In the genomic region with DNA sequence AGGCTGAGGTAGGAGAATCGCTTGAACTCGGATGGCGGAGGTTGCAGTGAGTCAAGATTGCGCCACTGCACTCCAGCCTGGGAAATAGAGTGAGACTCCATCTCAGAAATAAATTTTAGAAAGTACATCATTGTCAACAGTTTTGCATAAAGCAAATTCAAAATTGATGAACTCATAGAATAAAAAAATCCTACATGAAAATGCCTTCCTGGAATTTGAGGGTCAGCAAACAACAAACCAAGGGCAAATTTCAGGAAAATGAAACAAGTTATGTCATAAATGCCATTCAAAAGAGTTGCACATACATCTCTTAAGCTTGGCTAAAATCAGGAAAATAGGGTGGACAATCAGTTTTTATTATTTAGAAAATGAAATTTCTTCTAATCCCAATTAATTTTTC, we compare ENCODE assay signal across 16 cellular contexts.
"Had no signal": no experiment of that assay in that cellular context is flagged by ENCODE, and none has a peak within 500 bp of the region (broad histone marks: within the 10 kb centered on the region; RNA-seq: fewer than 3 reads in every experiment).

No MANE protein-coding gene starts in this region.

- H3K4me3 ChIP-seq: gastrocnemius medialis, heart right ventricle, mucosa of descending colon, ovary, right atrium auricular region, sigmoid colon had no signal

- DNase-seq: cortex of kidney; endodermal cell; gastrocnemius medialis; heart right ventricle; hypothalamus; islet precursor cell; mucosa of descending colon; naive thymus-derived CD8-positive, alpha-beta T cell; ovary; sigmoid colon; small intestine; stimulated activated CD4-positive, alpha-beta T cell treated with anti-CD3 and anti-CD28 coated beads, Interleukin-2, amount 100 ng/mL, for 48 hours; stimulated activated naive CD4-positive, alpha-beta T cell treated with Interleukin-2 at 50 U/mL for 16 hours had no signal

- H3K27ac ChIP-seq: gastrocnemius medialis, heart right ventricle, neutrophil, ovary, right atrium auricular region, sigmoid colon had no signal

- H3K9me3 Mint-ChIP-seq: endodermal cell; naive thymus-derived CD8-positive, alpha-beta T cell; type B pancreatic cell had no signal

- H3K9me3 ChIP-seq: gastrocnemius medialis, heart right ventricle, mucosa of descending colon, neutrophil, ovary, right atrium auricular region, sigmoid colon had no signal

- H3K27me3 ChIP-seq: gastrocnemius medialis, heart right ventricle, neutrophil, ovary, right atrium auricular region, sigmoid colon had no signal

- H3K27me3 Mint-ChIP-seq: type B pancreatic cell had no signal

- H3K36me3 ChIP-seq: gastrocnemius medialis, heart right ventricle, neutrophil, ovary, right atrium auricular region, sigmoid colon had no signal

- H3K4me1 ChIP-seq: gastrocnemius medialis, right atrium auricular region had no signal

- H3K27ac Mint-ChIP-seq: endodermal cell; naive thymus-derived CD8-positive, alpha-beta T cell; type B pancreatic cell had no signal

- H3K4me3 Mint-ChIP-seq: endodermal cell; naive thymus-derived CD8-positive, alpha-beta T cell; type B pancreatic cell had no signal
